Comparison of ENCODE assay signal across 1 cellular context in the genomic region with DNA sequence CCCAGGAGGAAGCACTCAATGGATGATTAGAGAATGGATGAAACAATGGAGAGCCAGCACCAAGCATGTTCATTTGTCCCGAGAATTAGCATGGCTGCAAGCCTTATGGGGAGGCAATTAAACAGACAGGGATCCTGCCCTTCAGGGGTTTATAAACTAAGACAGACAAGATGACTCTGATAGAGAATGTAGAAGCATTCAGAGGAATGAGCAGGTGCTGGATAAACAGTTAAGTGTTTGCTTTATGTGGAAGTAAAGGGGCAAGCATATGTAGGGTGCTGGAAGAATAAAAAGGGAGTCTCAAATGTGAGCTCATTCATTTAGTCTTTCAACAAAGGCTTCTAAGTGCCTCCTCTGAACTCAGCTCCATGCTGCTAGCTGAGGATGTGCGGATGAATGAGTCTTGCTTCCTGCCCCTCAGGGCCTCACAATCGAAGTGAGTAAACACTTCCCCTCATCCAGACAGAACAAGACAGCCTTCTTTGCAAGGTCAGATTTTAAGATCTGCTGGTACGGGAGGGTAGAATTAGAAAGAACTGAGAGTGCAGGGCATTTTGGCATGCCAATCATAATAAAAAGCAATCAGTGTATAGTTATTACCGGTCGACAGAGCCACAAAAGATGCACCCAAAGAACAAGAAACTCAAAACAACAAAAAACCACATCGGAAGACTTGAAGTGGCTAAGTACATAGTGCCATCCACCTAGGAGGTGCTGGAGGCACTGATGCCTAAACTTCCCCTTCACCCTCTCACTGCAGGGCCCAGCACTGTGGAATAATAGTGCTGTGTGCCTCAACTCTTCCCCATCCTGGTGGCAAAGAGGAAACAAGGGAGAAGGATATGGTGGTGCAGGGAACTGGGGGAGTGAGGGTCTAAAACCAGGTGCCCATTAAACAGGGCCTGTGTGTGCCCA.
TF ChIP-seq lines count a peak whose summit lies in the region.

No MANE protein-coding gene starts in this region.

TF ChIP-seq in GM23338, 12 proteins besides CTCF, POLR2A, EP300 and RAD21 (continued from another document):
- TF ChIP-seq, protein P1, sequence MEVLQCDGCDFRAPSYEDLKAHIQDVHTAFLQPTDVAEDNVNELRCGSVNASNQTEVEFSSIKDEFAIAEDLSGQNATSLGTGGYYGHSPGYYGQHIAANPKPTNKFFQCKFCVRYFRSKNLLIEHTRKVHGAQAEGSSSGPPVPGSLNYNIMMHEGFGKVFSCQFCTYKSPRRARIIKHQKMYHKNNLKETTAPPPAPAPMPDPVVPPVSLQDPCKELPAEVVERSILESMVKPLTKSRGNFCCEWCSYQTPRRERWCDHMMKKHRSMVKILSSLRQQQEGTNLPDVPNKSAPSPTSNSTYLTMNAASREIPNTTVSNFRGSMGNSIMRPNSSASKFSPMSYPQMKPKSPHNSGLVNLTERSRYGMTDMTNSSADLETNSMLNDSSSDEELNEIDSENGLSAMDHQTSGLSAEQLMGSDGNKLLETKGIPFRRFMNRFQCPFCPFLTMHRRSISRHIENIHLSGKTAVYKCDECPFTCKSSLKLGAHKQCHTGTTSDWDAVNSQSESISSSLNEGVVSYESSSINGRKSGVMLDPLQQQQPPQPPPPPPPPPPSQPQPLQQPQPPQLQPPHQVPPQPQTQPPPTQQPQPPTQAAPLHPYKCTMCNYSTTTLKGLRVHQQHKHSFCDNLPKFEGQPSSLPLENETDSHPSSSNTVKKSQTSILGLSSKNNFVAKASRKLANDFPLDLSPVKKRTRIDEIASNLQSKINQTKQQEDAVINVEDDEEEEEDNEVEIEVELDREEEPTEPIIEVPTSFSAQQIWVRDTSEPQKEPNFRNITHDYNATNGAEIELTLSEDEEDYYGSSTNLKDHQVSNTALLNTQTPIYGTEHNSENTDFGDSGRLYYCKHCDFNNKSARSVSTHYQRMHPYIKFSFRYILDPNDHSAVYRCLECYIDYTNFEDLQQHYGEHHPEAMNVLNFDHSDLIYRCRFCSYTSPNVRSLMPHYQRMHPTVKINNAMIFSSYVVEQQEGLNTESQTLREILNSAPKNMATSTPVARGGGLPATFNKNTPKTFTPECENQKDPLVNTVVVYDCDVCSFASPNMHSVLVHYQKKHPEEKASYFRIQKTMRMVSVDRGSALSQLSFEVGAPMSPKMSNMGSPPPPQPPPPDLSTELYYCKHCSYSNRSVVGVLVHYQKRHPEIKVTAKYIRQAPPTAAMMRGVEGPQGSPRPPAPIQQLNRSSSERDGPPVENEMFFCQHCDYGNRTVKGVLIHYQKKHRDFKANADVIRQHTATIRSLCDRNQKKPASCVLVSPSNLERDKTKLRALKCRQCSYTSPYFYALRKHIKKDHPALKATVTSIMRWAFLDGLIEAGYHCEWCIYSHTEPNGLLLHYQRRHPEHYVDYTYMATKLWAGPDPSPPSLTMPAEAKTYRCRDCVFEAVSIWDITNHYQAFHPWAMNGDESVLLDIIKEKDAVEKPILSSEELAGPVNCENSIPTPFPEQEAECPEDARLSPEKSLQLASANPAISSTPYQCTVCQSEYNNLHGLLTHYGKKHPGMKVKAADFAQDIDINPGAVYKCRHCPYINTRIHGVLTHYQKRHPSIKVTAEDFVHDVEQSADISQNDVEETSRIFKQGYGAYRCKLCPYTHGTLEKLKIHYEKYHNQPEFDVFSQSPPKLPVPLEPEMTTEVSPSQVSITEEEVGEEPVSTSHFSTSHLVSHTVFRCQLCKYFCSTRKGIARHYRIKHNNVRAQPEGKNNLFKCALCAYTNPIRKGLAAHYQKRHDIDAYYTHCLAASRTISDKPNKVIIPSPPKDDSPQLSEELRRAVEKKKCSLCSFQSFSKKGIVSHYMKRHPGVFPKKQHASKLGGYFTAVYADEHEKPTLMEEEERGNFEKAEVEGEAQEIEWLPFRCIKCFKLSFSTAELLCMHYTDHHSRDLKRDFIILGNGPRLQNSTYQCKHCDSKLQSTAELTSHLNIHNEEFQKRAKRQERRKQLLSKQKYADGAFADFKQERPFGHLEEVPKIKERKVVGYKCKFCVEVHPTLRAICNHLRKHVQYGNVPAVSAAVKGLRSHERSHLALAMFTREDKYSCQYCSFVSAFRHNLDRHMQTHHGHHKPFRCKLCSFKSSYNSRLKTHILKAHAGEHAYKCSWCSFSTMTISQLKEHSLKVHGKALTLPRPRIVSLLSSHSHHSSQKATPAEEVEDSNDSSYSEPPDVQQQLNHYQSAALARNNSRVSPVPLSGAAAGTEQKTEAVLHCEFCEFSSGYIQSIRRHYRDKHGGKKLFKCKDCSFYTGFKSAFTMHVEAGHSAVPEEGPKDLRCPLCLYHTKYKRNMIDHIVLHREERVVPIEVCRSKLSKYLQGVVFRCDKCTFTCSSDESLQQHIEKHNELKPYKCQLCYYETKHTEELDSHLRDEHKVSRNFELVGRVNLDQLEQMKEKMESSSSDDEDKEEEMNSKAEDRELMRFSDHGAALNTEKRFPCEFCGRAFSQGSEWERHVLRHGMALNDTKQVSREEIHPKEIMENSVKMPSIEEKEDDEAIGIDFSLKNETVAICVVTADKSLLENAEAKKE (CRISPR knock-in tag; IDR thresholded peaks at IDR 0.05), result no peak
- TF ChIP-seq EZH2 (IDR thresholded peaks at IDR 0.05; ENCODE audit: low read depth, unreplicated experiment) (no peak), NANOG (IDR thresholded peaks at IDR 0.05; ENCODE audit: borderline replicate concordance) (no peak), CREB1 (CRISPR knock-in tag; IDR thresholded peaks at IDR 0.05; ENCODE audit: low read depth) (no peak), JUNB (IDR thresholded peaks at IDR 0.05; ENCODE audit: unreplicated experiment) (no peak), ZNF114 (CRISPR knock-in tag; IDR thresholded peaks at IDR 0.05) (no peak), ZNF331 (CRISPR knock-in tag; IDR thresholded peaks at IDR 0.05; ENCODE audit: low read depth) (no peak), STAT1 (IDR thresholded peaks at IDR 0.05; ENCODE audit: unreplicated experiment) (no peak)
- TF ChIP-seq, protein P2, sequence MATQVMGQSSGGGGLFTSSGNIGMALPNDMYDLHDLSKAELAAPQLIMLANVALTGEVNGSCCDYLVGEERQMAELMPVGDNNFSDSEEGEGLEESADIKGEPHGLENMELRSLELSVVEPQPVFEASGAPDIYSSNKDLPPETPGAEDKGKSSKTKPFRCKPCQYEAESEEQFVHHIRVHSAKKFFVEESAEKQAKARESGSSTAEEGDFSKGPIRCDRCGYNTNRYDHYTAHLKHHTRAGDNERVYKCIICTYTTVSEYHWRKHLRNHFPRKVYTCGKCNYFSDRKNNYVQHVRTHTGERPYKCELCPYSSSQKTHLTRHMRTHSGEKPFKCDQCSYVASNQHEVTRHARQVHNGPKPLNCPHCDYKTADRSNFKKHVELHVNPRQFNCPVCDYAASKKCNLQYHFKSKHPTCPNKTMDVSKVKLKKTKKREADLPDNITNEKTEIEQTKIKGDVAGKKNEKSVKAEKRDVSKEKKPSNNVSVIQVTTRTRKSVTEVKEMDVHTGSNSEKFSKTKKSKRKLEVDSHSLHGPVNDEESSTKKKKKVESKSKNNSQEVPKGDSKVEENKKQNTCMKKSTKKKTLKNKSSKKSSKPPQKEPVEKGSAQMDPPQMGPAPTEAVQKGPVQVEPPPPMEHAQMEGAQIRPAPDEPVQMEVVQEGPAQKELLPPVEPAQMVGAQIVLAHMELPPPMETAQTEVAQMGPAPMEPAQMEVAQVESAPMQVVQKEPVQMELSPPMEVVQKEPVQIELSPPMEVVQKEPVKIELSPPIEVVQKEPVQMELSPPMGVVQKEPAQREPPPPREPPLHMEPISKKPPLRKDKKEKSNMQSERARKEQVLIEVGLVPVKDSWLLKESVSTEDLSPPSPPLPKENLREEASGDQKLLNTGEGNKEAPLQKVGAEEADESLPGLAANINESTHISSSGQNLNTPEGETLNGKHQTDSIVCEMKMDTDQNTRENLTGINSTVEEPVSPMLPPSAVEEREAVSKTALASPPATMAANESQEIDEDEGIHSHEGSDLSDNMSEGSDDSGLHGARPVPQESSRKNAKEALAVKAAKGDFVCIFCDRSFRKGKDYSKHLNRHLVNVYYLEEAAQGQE (IDR thresholded peaks at IDR 0.05; ENCODE audit: unreplicated experiment), result no peak
- TF ChIP-seq, protein P3, sequence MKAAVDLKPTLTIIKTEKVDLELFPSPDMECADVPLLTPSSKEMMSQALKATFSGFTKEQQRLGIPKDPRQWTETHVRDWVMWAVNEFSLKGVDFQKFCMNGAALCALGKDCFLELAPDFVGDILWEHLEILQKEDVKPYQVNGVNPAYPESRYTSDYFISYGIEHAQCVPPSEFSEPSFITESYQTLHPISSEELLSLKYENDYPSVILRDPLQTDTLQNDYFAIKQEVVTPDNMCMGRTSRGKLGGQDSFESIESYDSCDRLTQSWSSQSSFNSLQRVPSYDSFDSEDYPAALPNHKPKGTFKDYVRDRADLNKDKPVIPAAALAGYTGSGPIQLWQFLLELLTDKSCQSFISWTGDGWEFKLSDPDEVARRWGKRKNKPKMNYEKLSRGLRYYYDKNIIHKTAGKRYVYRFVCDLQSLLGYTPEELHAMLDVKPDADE (IDR thresholded peaks at IDR 0.05), result no peak
